8 cellular contexts compared by ENCODE assay signal in genomic region chr19:19361075-19361594, GRCh38. TPM values are rescaled to one million over a fixed set of nuclear protein-coding genes. Genes with fewer than 3 reads are reported as not detected.
A peak's percentile ranks its signal among the peaks of the same experiment; 100 is the strongest.
DNase-seq lines count a peak whose midpoint lies in the region; ATAC-seq and TF ChIP-seq lines count a peak whose summit lies in the region.

No MANE protein-coding gene starts in this region.

- TF ChIP-seq CTCF in lower lobe of right lung (IDR thresholded peaks at IDR 0.05), result peak; percentile 87

- peak overlapping the region; percentile 23 for H3K27ac Mint-ChIP-seq in dendritic cell treated with granulocyte-macrophage colony-stimulating factor and Interleukin-4, amounts not matched to agents 40 ng/mL and 50 ng/mL, for 4 days

- H3K4me1 Mint-ChIP-seq in dendritic cell treated with granulocyte-macrophage colony-stimulating factor and Interleukin-4, amounts not matched to agents 40 ng/mL and 50 ng/mL, for 4 days (ENCODE audit: low read depth), result peaks cover 24% of the 10 kb centered on the region

- intact Hi-C loops in dendritic cell treated with granulocyte-macrophage colony-stimulating factor and Interleukin-4, amounts not matched to agents 40 ng/mL and 50 ng/mL, for 4 days (cut with micrococcal nuclease), result no loop called here
- intact Hi-C loops in lower lobe of right lung (cut with DNase I), result loop anchor here (10.0 kb wide), 1 partner anchor 134 kb away; no protein-coding TSS in a partner anchor

- H3K36me3 ChIP-seq in lower lobe of right lung, result peaks cover 30% of the 10 kb centered on the region

- peak; percentile 66 for DNase-seq in activated gamma-delta T cell treated with Interleukin-2 at 50 U/mL for 16 hours
- no peak for DNase-seq in activated gamma-delta T cell (lab: John Stamatoyannopoulos, UW)
- peak; percentile 42 for DNase-seq in NCI-H526 treated with DMSO at 0.1 percent for 48 hours (lab: John Stamatoyannopoulos, UW)
- DNase-seq in activated CD4-positive, alpha-beta T cell treated with anti-CD3 and anti-CD28 coated beads, Interleukin-2, amount 50 U/mL, for 1 hour, result peak; percentile 64
- peak; percentile 72 for DNase-seq in lower lobe of right lung
- peak; percentile 30 for DNase-seq in stimulated activated CD8-positive, alpha-beta memory T cell treated with anti-CD3 and anti-CD28 coated beads, Interleukin-12 subunit alpha, Interleukin-12 subunit beta, amount 100 ng/mL, for 1 hour (ENCODE audit: low read depth)

- no peak overlapping the region for H3K27ac ChIP-seq in lower lobe of right lung

- no peak overlapping the region for H3K4me3 Mint-ChIP-seq in dendritic cell treated with granulocyte-macrophage colony-stimulating factor and Interleukin-4, amounts not matched to agents 40 ng/mL and 50 ng/mL, for 4 days

- no peak overlapping the region for H3K4me3 ChIP-seq in lower lobe of right lung

- H3K9me3 ChIP-seq in lower lobe of right lung, result no peaks in the 10 kb centered on the region

- no peaks in the 10 kb centered on the region for H3K9me3 Mint-ChIP-seq in dendritic cell treated with granulocyte-macrophage colony-stimulating factor and Interleukin-4, amounts not matched to agents 40 ng/mL and 50 ng/mL, for 4 days

- H3K36me3 Mint-ChIP-seq in dendritic cell treated with granulocyte-macrophage colony-stimulating factor and Interleukin-4, amounts not matched to agents 40 ng/mL and 50 ng/mL, for 4 days (ENCODE audit: low read depth), result peaks cover 33% of the 10 kb centered on the region

- no peaks in the 10 kb centered on the region for H3K27me3 Mint-ChIP-seq in dendritic cell treated with granulocyte-macrophage colony-stimulating factor and Interleukin-4, amounts not matched to agents 40 ng/mL and 50 ng/mL, for 4 days

- peak; percentile 54 for ATAC-seq in HG03439 (IDR thresholded peaks at IDR 0.05; ENCODE audit: unreplicated experiment)
- peak; percentile 80 to 82 for ATAC-seq in lower lobe of right lung

- peaks cover 25% of the 10 kb centered on the region for H3K4me1 ChIP-seq in lower lobe of right lung

- no peaks in the 10 kb centered on the region for H3K27me3 ChIP-seq in lower lobe of right lung (ENCODE audit: low read depth)

RNA-seq across cellular contexts. Expression of gene MAU2, which starts 40.5 kb away (rescaled TPM):
- 69.7 TPM for total RNA-seq in lower lobe of right lung

RNA-seq across cellular contexts. Expression of gene SUGP1, which starts 40.8 kb away (rescaled TPM):
- 41.4 TPM for total RNA-seq in lower lobe of right lung

RNA-seq across cellular contexts. Expression of gene GATAD2A, which starts 44.3 kb away (rescaled TPM):
- total RNA-seq in lower lobe of right lung, result 84.0 TPM
